20 cellular contexts compared by ENCODE assay signal in genomic region chr11:117519170-117519569, GRCh38.
DNase-seq lines count a peak whose midpoint lies in the region; ATAC-seq, FAIRE-seq and TF ChIP-seq lines count a peak whose summit lies in the region.
"Had no signal": no experiment of that assay in that cellular context is flagged by ENCODE, and none has a peak within 500 bp of the region (broad histone marks: within the 10 kb centered on the region; RNA-seq: fewer than 3 reads in every experiment).

No MANE protein-coding gene starts in this region.

- H3K27me3 Mint-ChIP-seq in neural progenitor cell (ENCODE audit: insufficient read depth, low read depth): peaks cover 28% of the 10 kb centered on the region
- H3K27me3 Mint-ChIP-seq: activated T-cell treated with anti-CD3 and anti-CD28 coated beads, Interleukin-2, amount 50 U/mL, for 24 hours had no signal

- H3K4me3 ChIP-seq in NB4 (ENCODE audit: low read depth, low read length): no peak overlapping the region
- no peak overlapping the region for H3K4me3 ChIP-seq in neural progenitor cell
- H3K4me3 ChIP-seq: colonic mucosa, skin epidermis had no signal

- H3K9me3 ChIP-seq in neural progenitor cell (ENCODE audit: low read depth): no peaks in the 10 kb centered on the region
- H3K9me3 ChIP-seq: colonic mucosa had no signal

- H3K27me3 ChIP-seq in neural progenitor cell: no peaks in the 10 kb centered on the region
- H3K27me3 ChIP-seq: colonic mucosa had no signal

- H3K4me1 ChIP-seq in neural progenitor cell: no peaks in the 10 kb centered on the region
- H3K4me1 ChIP-seq: colonic mucosa had no signal

- H3K36me3 ChIP-seq in neural progenitor cell: no peaks in the 10 kb centered on the region
- H3K36me3 ChIP-seq: colonic mucosa had no signal

- no peak overlapping the region for H3K27ac ChIP-seq in neural progenitor cell
- H3K27ac ChIP-seq: colonic mucosa, RWPE1, skin epidermis had no signal

- H3K9me3 Mint-ChIP-seq in neural progenitor cell: no peaks in the 10 kb centered on the region
- H3K9me3 Mint-ChIP-seq: activated T-cell treated with anti-CD3 and anti-CD28 coated beads, Interleukin-2, amount 50 U/mL, for 24 hours had no signal

- no peaks in the 10 kb centered on the region for H4K20me1 ChIP-seq in neural progenitor cell (ENCODE audit: low read depth)

- no peak for ATAC-seq in HG03280 (IDR thresholded peaks at IDR 0.05; ENCODE audit: unreplicated experiment)
- ATAC-seq: left cardiac atrium had no signal

- no peaks in the 10 kb centered on the region for H3K79me2 ChIP-seq in neural progenitor cell (ENCODE audit: low read depth)

- peak; percentile 4 for TF ChIP-seq CTCF in D721Med (IDR thresholded peaks at IDR 0.05; ENCODE audit: insufficient read depth, missing control alignments)
- TF ChIP-seq CTCF in NB4 (IDR thresholded peaks at IDR 0.05; ENCODE audit: low read depth, low read length): no peak
- no peak for TF ChIP-seq CTCF in neural progenitor cell (IDR thresholded peaks at IDR 0.05)

- no peaks in the 10 kb centered on the region for H3F3A ChIP-seq in neural progenitor cell (ENCODE audit: low read depth)

- no peak overlapping the region for H3K4me2 ChIP-seq in neural progenitor cell

- no peak for TF ChIP-seq POLR2A in NB4 (IDR thresholded peaks at IDR 0.05; ENCODE audit: extremely low read depth, insufficient read length)

- H3K9ac ChIP-seq in neural progenitor cell: no peak overlapping the region

- DNase-seq in D721Med (ENCODE audit: insufficient read length, low spot score): peak; percentile 56
- DNase-seq in NB4 (ENCODE audit: low read depth): peak; percentile 18
- DNase-seq in glomerular visceral epithelial cell (ENCODE audit: extremely low spot score): peak; percentile 82
- DNase-seq in neural progenitor cell (ENCODE audit: low spot score): peak; percentile 31
- DNase-seq in putamen (ENCODE audit: low spot score): no peak
- no peak for DNase-seq in activated T-cell treated with anti-CD3 and anti-CD28 coated beads, Interleukin-2, amount 50 U/mL, for 1 hour
- no peak for DNase-seq in GOT3 (lab: John Stamatoyannopoulos, UW)
- DNase-seq: activated CD4-positive, alpha-beta T cell treated with anti-CD3 and anti-CD28 coated beads, Interleukin-2, amount 50 U/mL, for 4 hours; activated naive CD4-positive, alpha-beta T cell treated with anti-CD3 and anti-CD28 coated beads, Interleukin-2, amount 50 U/mL, for 16 hours; activated T-cell treated with anti-CD3 and anti-CD28 coated beads, Interleukin-2, amount 50 U/mL, for 24 hours; colonic mucosa; left cardiac atrium; NK-92 treated with Interleukin-12 subunit alpha and Interleukin-12 subunit beta, amount 100 ng/mL, for 24 hours; nucleus accumbens; stimulated activated CD4-positive, alpha-beta T cell treated with anti-CD3 and anti-CD28 coated beads, Interleukin-4, amount 100 ng/mL, for 1 hour had no signal

- peaks cover 2% of the 10 kb centered on the region for H3K36me3 Mint-ChIP-seq in neural progenitor cell

- H3K27ac Mint-ChIP-seq in neural progenitor cell: no peak overlapping the region
- H3K27ac Mint-ChIP-seq: activated T-cell treated with anti-CD3 and anti-CD28 coated beads, Interleukin-2, amount 50 U/mL, for 24 hours had no signal

- no peak overlapping the region for H2AFZ ChIP-seq in neural progenitor cell (replicated peaks)

- H3K4me3 Mint-ChIP-seq in neural progenitor cell: no peak overlapping the region
- H3K4me3 Mint-ChIP-seq: activated T-cell treated with anti-CD3 and anti-CD28 coated beads, Interleukin-2, amount 50 U/mL, for 24 hours had no signal

- no peak for FAIRE-seq in D721Med (lab: Jason Lieb, UNC)
- FAIRE-seq: endometrium, GM12891 had no signal

- peaks cover 33% of the 10 kb centered on the region for H3K4me1 Mint-ChIP-seq in neural progenitor cell

Comparison
In these comparisons a context has a peak if more than half of its experiments do, and no peak if none do; other contexts are left out.
1. DNase-seq: peak in D721Med (single experiment), NB4 (single experiment), glomerular visceral epithelial cell (single experiment) and neural progenitor cell (single experiment); none in putamen (single experiment), activated T-cell treated with anti-CD3 and anti-CD28 coated beads, Interleukin-2, amount 50 U/mL, for 1 hour (single experiment) and GOT3 (single experiment).